In genomic region chrX:2812161-2812907, GRCh38 we compare ENCODE assay signal across 8 cellular contexts. TPM values are rescaled to one million over a fixed set of nuclear protein-coding genes. Genes with fewer than 3 reads are reported as not detected.
DNase-seq lines count a peak whose midpoint lies in the region; ATAC-seq and TF ChIP-seq lines count a peak whose summit lies in the region.
"Not testable (repeated sequence)": the region's sequence is repeated elsewhere in the genome, so short reads cannot be mapped to it uniquely, and the experiment has no call there.

No MANE protein-coding gene starts in this region.

- POLR2A ChIA-PET in AG04449 (lab: Yijun Ruan, JAX): not testable (repeated sequence)

- H3K27me3 Mint-ChIP-seq in activated T-helper 1 cell treated with anti-CD3 and anti-CD28 coated beads, Interleukin-12 subunit alpha, Interleukin-12 subunit beta, Interleukin-2, Interleukin-4 antibody, amounts not matched to agents 30 ng/mL and 10 ng/mL and 1 ng/mL, durations not matched to agents 14 hours and 24 hours and 36 hours (ENCODE audit: insufficient read depth); endothelial cell (ENCODE audit: unreplicated experiment): not testable (repeated sequence)

- H3K4me3 Mint-ChIP-seq in activated T-helper 1 cell treated with anti-CD3 and anti-CD28 coated beads, Interleukin-12 subunit alpha, Interleukin-12 subunit beta, Interleukin-2, Interleukin-4 antibody, amounts not matched to agents 30 ng/mL and 10 ng/mL and 1 ng/mL, durations not matched to agents 14 hours and 24 hours and 36 hours; endothelial cell (ENCODE audit: unreplicated experiment): not testable (repeated sequence)

- H3K4me1 ChIP-seq in lower lobe of right lung: not testable (repeated sequence)

- peak; percentile 92 for ATAC-seq in GM18870 (IDR thresholded peaks at IDR 0.05; ENCODE audit: unreplicated experiment)
- ATAC-seq in lower lobe of right lung: peak; percentile 48 to 90

- H3K36me3 Mint-ChIP-seq in activated T-helper 1 cell treated with anti-CD3 and anti-CD28 coated beads, Interleukin-12 subunit alpha, Interleukin-12 subunit beta, Interleukin-2, Interleukin-4 antibody, amounts not matched to agents 30 ng/mL and 10 ng/mL and 1 ng/mL, durations not matched to agents 14 hours and 24 hours and 36 hours (ENCODE audit: low read depth); endothelial cell (ENCODE audit: low read depth, unreplicated experiment): not testable (repeated sequence)

- CTCF ChIA-PET in AG04449 (lab: Yijun Ruan, JAX): interaction anchor here (1.3 kb wide), 1 partner anchor 14 kb away, joined by 3 read pairs; no protein-coding TSS in a partner anchor

- H3K9me3 ChIP-seq in lower lobe of right lung: not testable (repeated sequence)

- TF ChIP-seq CTCF in AG04449 (IDR thresholded peaks at IDR 0.05; ENCODE audit: insufficient read depth, low read length, missing control alignments) (peak; percentile 44), endothelial cell (IDR thresholded peaks at IDR 0.05; ENCODE audit: unreplicated experiment) (peak; percentile 46), lower lobe of right lung (IDR thresholded peaks at IDR 0.05) (peak; percentile 47)

- H3K4me1 Mint-ChIP-seq in activated T-helper 1 cell treated with anti-CD3 and anti-CD28 coated beads, Interleukin-12 subunit alpha, Interleukin-12 subunit beta, Interleukin-2, Interleukin-4 antibody, amounts not matched to agents 30 ng/mL and 10 ng/mL and 1 ng/mL, durations not matched to agents 14 hours and 24 hours and 36 hours (ENCODE audit: low read depth); endothelial cell (ENCODE audit: unreplicated experiment): not testable (repeated sequence)

- H3K36me3 ChIP-seq in lower lobe of right lung: not testable (repeated sequence)

- not testable (repeated sequence) for H3K4me3 ChIP-seq in AG04449 (ENCODE audit: low read depth, low read length); lower lobe of right lung

- DNase-seq in AG04449 (ENCODE audit: low read depth, low spot score); lower lobe of right lung: not testable (repeated sequence)
- DNase-seq in SIG-M5 treated with dmso at 0.1 percent for 504 hours (lab: John Stamatoyannopoulos, UW; ENCODE audit: unreplicated experiment) (peak; percentile 16), endothelial cell (ENCODE audit: low spot score) (peak; percentile 29)
- DNase-seq in activated T-helper 1 cell treated with anti-CD3 and anti-CD28 coated beads, Interleukin-12 subunit alpha, Interleukin-12 subunit beta, Interleukin-2, Interleukin-4 antibody, amounts not matched to agents 30 ng/mL and 10 ng/mL and 1 ng/mL, durations not matched to agents 14 hours and 24 hours and 36 hours (ENCODE audit: low spot score): peak; percentile 6
- DNase-seq in stimulated activated CD4-positive, alpha-beta T cell treated with anti-CD3 and anti-CD28 coated beads, Interleukin-2, amount 100 ng/mL, for 24 hours: peak; percentile 33 to 36

- H3K27me3 ChIP-seq in lower lobe of right lung (ENCODE audit: low read depth): not testable (repeated sequence)

- peak; percentile 69 for TF ChIP-seq RAD21 in Ishikawa (IDR thresholded peaks at IDR 0.05; ENCODE audit: low read depth)

- not testable (repeated sequence) for H3K27ac Mint-ChIP-seq in activated T-helper 1 cell treated with anti-CD3 and anti-CD28 coated beads, Interleukin-12 subunit alpha, Interleukin-12 subunit beta, Interleukin-2, Interleukin-4 antibody, amounts not matched to agents 30 ng/mL and 10 ng/mL and 1 ng/mL, durations not matched to agents 14 hours and 24 hours and 36 hours; endothelial cell (ENCODE audit: unreplicated experiment)

- H3K9me3 Mint-ChIP-seq in activated T-helper 1 cell treated with anti-CD3 and anti-CD28 coated beads, Interleukin-12 subunit alpha, Interleukin-12 subunit beta, Interleukin-2, Interleukin-4 antibody, amounts not matched to agents 30 ng/mL and 10 ng/mL and 1 ng/mL, durations not matched to agents 14 hours and 24 hours and 36 hours; endothelial cell (ENCODE audit: unreplicated experiment): not testable (repeated sequence)

- TF ChIP-seq EP300 in Ishikawa (IDR thresholded peaks at IDR 0.05; ENCODE audit: borderline replicate concordance): not testable (repeated sequence)

- intact Hi-C loops in activated T-helper 1 cell treated with anti-CD3 and anti-CD28 coated beads, Interleukin-12 subunit alpha, Interleukin-12 subunit beta, Interleukin-2, Interleukin-4 antibody, amounts not matched to agents 30 ng/mL and 10 ng/mL and 1 ng/mL, durations not matched to agents 14 hours and 24 hours and 36 hours (cut with micrococcal nuclease): loop anchor here (1.0 kb wide), 2 partner anchors 119 to 168 kb away; no protein-coding TSS in a partner anchor
- intact Hi-C loops in lower lobe of right lung (cut with DNase I): not testable (repeated sequence)

- not testable (repeated sequence) for H3K27ac ChIP-seq in lower lobe of right lung

RNA-seq across cellular contexts. Expression of gene GYG2, which starts 16.4 kb away (rescaled TPM):
- not detected in 2 replicates for total RNA-seq in activated T-helper 1 cell treated with anti-CD3 and anti-CD28 coated beads, Interleukin-12 subunit alpha, Interleukin-12 subunit beta, Interleukin-2, Interleukin-4 antibody, amounts not matched to agents 30 ng/mL and 10 ng/mL and 1 ng/mL, durations not matched to agents 14 hours and 24 hours and 36 hours
- total RNA-seq in endothelial cell (ENCODE audit: unreplicated experiment): 4.5 TPM
- 1.3 TPM for total RNA-seq in lower lobe of right lung
